29 cellular contexts compared by ENCODE assay signal in genomic region chr6:1820714-1821113, GRCh38.
DNase-seq lines count a peak whose midpoint lies in the region; ATAC-seq and TF ChIP-seq lines count a peak whose summit lies in the region.
"Had no signal": no experiment of that assay in that cellular context is flagged by ENCODE, and none has a peak within 500 bp of the region (broad histone marks: within the 10 kb centered on the region; RNA-seq: fewer than 3 reads in every experiment).

No MANE protein-coding gene starts in this region.

- no peaks in the 10 kb centered on the region for H4K20me1 ChIP-seq in Loucy (ENCODE audit: insufficient read depth, low read length, poor library complexity, severe bottlenecking)

- H3K9me3 Mint-ChIP-seq in mesothelial cell of epicardium: no peaks in the 10 kb centered on the region
- H3K9me3 Mint-ChIP-seq: activated CD4-positive, alpha-beta memory T cell treated with anti-CD3 and anti-CD28 coated beads for 36 hours; activated naive CD8-positive, alpha-beta T cell treated with anti-CD3 and anti-CD28 coated beads, Interleukin-2, amount 10 ng/mL, durations not matched to agents 7 days and 5 days; CD8-positive, alpha-beta T cell; immature natural killer cell; natural killer cell treated with Interleukin-12 subunit alpha and Interleukin-12 subunit beta and Interleukin-15 and Interleukin-18, amount 100 ng/mL, for 72 hours had no signal

- H3K4me3 ChIP-seq in Loucy (ENCODE audit: low read length, poor library complexity, severe bottlenecking): no peak overlapping the region
- H3K4me3 ChIP-seq in tibial artery: peak overlapping the region; percentile 38 to 39
- H3K4me3 ChIP-seq: body of pancreas, stomach, upper lobe of right lung had no signal

- H3F3A ChIP-seq in Loucy (ENCODE audit: low read depth): no peaks in the 10 kb centered on the region

- peaks cover 40% of the 10 kb centered on the region for H3K4me1 Mint-ChIP-seq in mesothelial cell of epicardium
- H3K4me1 Mint-ChIP-seq: activated naive CD8-positive, alpha-beta T cell treated with anti-CD3 and anti-CD28 coated beads, Interleukin-2, amount 10 ng/mL, durations not matched to agents 7 days and 5 days; immature natural killer cell had no signal

- H3K27me3 ChIP-seq in Loucy (ENCODE audit: insufficient read depth, low read length, poor library complexity, severe bottlenecking) (no peaks in the 10 kb centered on the region), tibial artery (no peaks in the 10 kb centered on the region)
- H3K27me3 ChIP-seq: body of pancreas, sigmoid colon, stomach, upper lobe of right lung had no signal

- peaks cover 4% of the 10 kb centered on the region for H3K36me3 Mint-ChIP-seq in mesothelial cell of epicardium
- H3K36me3 Mint-ChIP-seq: activated naive CD8-positive, alpha-beta T cell treated with anti-CD3 and anti-CD28 coated beads, Interleukin-2, amount 10 ng/mL, durations not matched to agents 7 days and 5 days; CD8-positive, alpha-beta T cell; natural killer cell treated with Interleukin-12 subunit alpha and Interleukin-12 subunit beta and Interleukin-15 and Interleukin-18, amount 100 ng/mL, for 72 hours had no signal

- H3K4me1 ChIP-seq in Loucy (ENCODE audit: insufficient read depth, low read length, poor library complexity, severe bottlenecking) (peaks cover 33% of the 10 kb centered on the region), tibial artery (peaks cover 0 to 49% (median 19%) of the 10 kb centered on the region in 4 donors)

- H3K27me3 Mint-ChIP-seq in mesothelial cell of epicardium (ENCODE audit: low read depth): no peaks in the 10 kb centered on the region
- H3K27me3 Mint-ChIP-seq: activated CD4-positive, alpha-beta memory T cell treated with anti-CD3 and anti-CD28 coated beads for 36 hours; activated naive CD8-positive, alpha-beta T cell treated with anti-CD3 and anti-CD28 coated beads, Interleukin-2, amount 10 ng/mL, durations not matched to agents 7 days and 5 days; natural killer cell treated with Interleukin-12 subunit alpha and Interleukin-12 subunit beta and Interleukin-15 and Interleukin-18, amount 100 ng/mL, for 72 hours had no signal

- no peaks in the 10 kb centered on the region for H3K9me3 ChIP-seq in Loucy (ENCODE audit: insufficient read depth, low read depth, low read length)
- H3K9me3 ChIP-seq in tibial artery: no peaks in the 10 kb centered on the region
- H3K9me3 ChIP-seq: body of pancreas, sigmoid colon, stomach, upper lobe of right lung had no signal

- ATAC-seq in SK-N-SH treated with all-trans-retinoic acid at 6 μM for 48 hours: peak; percentile 70
- ATAC-seq: CD8-positive, alpha-beta T cell; left lobe of liver; natural killer cell treated with Interleukin-12 subunit alpha and Interleukin-12 subunit beta and Interleukin-15 and Interleukin-18, amount 100 ng/mL, for 72 hours; upper lobe of right lung had no signal

- H3K27ac ChIP-seq in tibial artery: peak overlapping the region; percentile 74 to 82
- H3K27ac ChIP-seq: upper lobe of right lung had no signal

- H3K4me2 ChIP-seq in Loucy (ENCODE audit: low read depth, low read length, poor library complexity, severe bottlenecking): no peak overlapping the region

- no peaks in the 10 kb centered on the region for H3K79me2 ChIP-seq in Loucy (ENCODE audit: insufficient read depth, low read length)

- H3K36me3 ChIP-seq in Loucy (ENCODE audit: insufficient read depth, low read length): no peaks in the 10 kb centered on the region
- H3K36me3 ChIP-seq in tibial artery: no peaks in the 10 kb centered on the region
- H3K36me3 ChIP-seq: sigmoid colon, stomach, upper lobe of right lung had no signal

- H3K9ac ChIP-seq in Loucy (ENCODE audit: low read depth, low read length, poor library complexity, severe bottlenecking): no peak overlapping the region

- DNase-seq in mesothelial cell of epicardium (ENCODE audit: low spot score in 2 of 2, unreplicated experiment in 2 of 2) (no peak), tibial artery (no peak), DMS53 (lab: John Stamatoyannopoulos, UW) (no peak), MV-4-11 (lab: John Stamatoyannopoulos, UW) (no peak), GM19238 (ENCODE audit: insufficient read length, low spot score) (no peak), SKM-1 treated with dmso at 0.1 percent for 144 hours (lab: John Stamatoyannopoulos, UW; ENCODE audit: unreplicated experiment) (no peak)
- DNase-seq: activated CD4-positive, alpha-beta memory T cell treated with anti-CD3 and anti-CD28 coated beads for 36 hours; activated CD4-positive, CD25-positive, alpha-beta regulatory T cell; activated effector memory CD4-positive, alpha-beta T cell treated with Interleukin-2 at 50 U/mL for 16 hours; activated naive CD8-positive, alpha-beta T cell treated with anti-CD3 and anti-CD28 coated beads, Interleukin-2, amount 10 ng/mL, durations not matched to agents 7 days and 5 days; AML-193; body of pancreas; CD8-positive, alpha-beta T cell; effector memory CD4-positive, alpha-beta T cell; hippocampal formation; immature natural killer cell; NCI-H1048; NCI-H1694 treated with DMSO at 0.1 percent for 48 hours; NCI-H2171 treated with DMSO at 0.1 percent for 48 hours; NCI-H526; posterior cingulate gyrus; sigmoid colon; stimulated activated CD8-positive, alpha-beta memory T cell treated with anti-CD3 and anti-CD28 coated beads, Interleukin-4, amount 100 ng/mL, for 48 hours; stomach; upper lobe of right lung had no signal

- no peak overlapping the region for H2AFZ ChIP-seq in Loucy (ENCODE audit: low read length)

- H3K4me3 Mint-ChIP-seq in mesothelial cell of epicardium: no peak overlapping the region
- H3K4me3 Mint-ChIP-seq: activated CD4-positive, alpha-beta memory T cell treated with anti-CD3 and anti-CD28 coated beads for 36 hours; activated naive CD8-positive, alpha-beta T cell treated with anti-CD3 and anti-CD28 coated beads, Interleukin-2, amount 10 ng/mL, durations not matched to agents 7 days and 5 days; CD8-positive, alpha-beta T cell; immature natural killer cell; natural killer cell treated with Interleukin-12 subunit alpha and Interleukin-12 subunit beta and Interleukin-15 and Interleukin-18, amount 100 ng/mL, for 72 hours had no signal

- H3K9me2 ChIP-seq in Loucy (replicated peaks; ENCODE audit: low read depth, low read length): no peaks in the 10 kb centered on the region

- intact Hi-C loops in tibial artery (cut with DNase I; ENCODE audit: low total_unique reads): no loop called here

- TF ChIP-seq CTCF in Loucy (conservative IDR thresholded peaks at IDR 0.05; ENCODE audit: low read length): peak; percentile 31; the same call in 1 of the 2 replicates
- no peak for TF ChIP-seq CTCF in mesothelial cell of epicardium (IDR thresholded peaks at IDR 0.05; ENCODE audit: unreplicated experiment)
- TF ChIP-seq CTCF in tibial artery (IDR thresholded peaks at IDR 0.05): no peak

- peak overlapping the region; percentile 79 for H3K27ac Mint-ChIP-seq in mesothelial cell of epicardium
- H3K27ac Mint-ChIP-seq: activated CD4-positive, alpha-beta memory T cell treated with anti-CD3 and anti-CD28 coated beads for 36 hours; activated naive CD8-positive, alpha-beta T cell treated with anti-CD3 and anti-CD28 coated beads, Interleukin-2, amount 10 ng/mL, durations not matched to agents 7 days and 5 days; CD8-positive, alpha-beta T cell; immature natural killer cell; natural killer cell treated with Interleukin-12 subunit alpha and Interleukin-12 subunit beta and Interleukin-15 and Interleukin-18, amount 100 ng/mL, for 72 hours had no signal

TF ChIP-seq in SK-N-SH treated with all-trans-retinoic acid at 6 μM for 48 hours, 23 proteins besides CTCF, POLR2A, EP300 and RAD21 (continues in another document):
- TF ChIP-seq TSHZ2 (CRISPR knock-in tag; IDR thresholded peaks at IDR 0.05) (no peak), BACH2 (CRISPR knock-in tag; IDR thresholded peaks at IDR 0.05; ENCODE audit: borderline replicate concordance) (no peak), PPARA (CRISPR knock-in tag; IDR thresholded peaks at IDR 0.05; ENCODE audit: borderline replicate concordance) (no peak), POU6F1 (CRISPR knock-in tag; IDR thresholded peaks at IDR 0.05; ENCODE audit: borderline replicate concordance, low read depth) (no peak), TOX (CRISPR knock-in tag; IDR thresholded peaks at IDR 0.05; ENCODE audit: borderline replicate concordance) (no peak), ZC3H10 (CRISPR knock-in tag; IDR thresholded peaks at IDR 0.05) (no peak), RARB (CRISPR knock-in tag; IDR thresholded peaks at IDR 0.05) (no peak)
